ENCODE assay signal across 2 cellular contexts in genomic region chr1:170701962-170702361, GRCh38.
TF ChIP-seq lines count a peak whose summit lies in the region.

No MANE protein-coding gene starts in this region.

TF ChIP-seq in SK-N-SH, 30 proteins besides CTCF, POLR2A, EP300 and RAD21 (continued from another document):
- no peak for TF ChIP-seq REST (IDR thresholded peaks at IDR 0.05; ENCODE audit: low read depth, low read length)
- TF ChIP-seq RCOR1 (IDR thresholded peaks at IDR 0.05; ENCODE audit: low read length) = no peak
- no peak for TF ChIP-seq POLR2AphosphoS5 (IDR thresholded peaks at IDR 0.05; ENCODE audit: low read depth, low read length)
- no peak for TF ChIP-seq IRF3 (IDR thresholded peaks at IDR 0.05; ENCODE audit: low read depth, low read length)
- TF ChIP-seq USF1 (IDR thresholded peaks at IDR 0.05; ENCODE audit: borderline replicate concordance, low read depth) = no peak
- no peak for TF ChIP-seq FOSL2 (IDR thresholded peaks at IDR 0.05; ENCODE audit: borderline replicate concordance, low read depth)
- TF ChIP-seq FOXJ3 (CRISPR knock-in tag; IDR thresholded peaks at IDR 0.05) = no peak

TF ChIP-seq in SK-N-SH treated with all-trans-retinoic acid at 6 μM for 48 hours, 23 proteins besides CTCF, POLR2A, EP300 and RAD21 (continued from another document):
- TF ChIP-seq CSRNP3 (CRISPR knock-in tag; IDR thresholded peaks at IDR 0.05) (no peak), CSDC2 (CRISPR knock-in tag; IDR thresholded peaks at IDR 0.05) (no peak), RARB (CRISPR knock-in tag; IDR thresholded peaks at IDR 0.05) (no peak), ESRRG (CRISPR knock-in tag; IDR thresholded peaks at IDR 0.05) (no peak), TSHZ2 (CRISPR knock-in tag; IDR thresholded peaks at IDR 0.05) (no peak), TOX (CRISPR knock-in tag; IDR thresholded peaks at IDR 0.05; ENCODE audit: borderline replicate concordance) (no peak)
TF ChIP-seq in SK-N-SH treated with all-trans-retinoic acid at 6 μM for 48 hours: peak in this region for 0.
